ENCODE assay signal across 29 cellular contexts in genomic region chr1:149972547-149972946, GRCh38. TPM values are rescaled to one million over a fixed set of nuclear protein-coding genes. Genes with fewer than 3 reads are reported as not detected.
"Had no signal": no experiment of that assay in that cellular context is flagged by ENCODE, and none has a peak within 500 bp of the region (broad histone marks: within the 10 kb centered on the region; RNA-seq: fewer than 3 reads in every experiment).

No MANE protein-coding gene starts in this region.

- H3K9me3 Mint-ChIP-seq: activated B cell treated with CpG ODN at 0.5 μM for 24 hours; activated CD8-positive, alpha-beta T cell treated with anti-CD3 and anti-CD28 coated beads for 36 hours; activated naive CD4-positive, alpha-beta T cell treated with anti-CD3 and anti-CD28 coated beads for 36 hours; activated naive CD4-positive, alpha-beta T cell treated with anti-CD3 and anti-CD28 coated beads, Interleukin-2, amount 50 U/mL, for 24 hours; activated T-cell treated with anti-CD3 and anti-CD28 coated beads, Interleukin-2, amount 50 U/mL, for 4 hours; activated T-helper 2 cell treated with anti-CD3 and anti-CD28 coated beads, Interferon-gamma antibody, Interleukin-2, Interleukin-4, amounts not matched to agents 10 μg/mL and 5 μg/mL and 100 μg/mL, durations not matched to agents 14 hours and 24 hours and 36 hours; T-cell; T-helper 1 cell treated with Interleukin-12 subunit alpha and Interleukin-12 subunit beta and Interleukin-4 antibody, amounts not matched to agents 30 μg/mL and 1 μg/mL, for 36 hours; T-helper 2 cell treated with Interferon-gamma antibody and Interleukin-4, amounts not matched to agents 5 μg/mL and 100 μg/mL, for 36 hours had no signal

- H3K4me1 ChIP-seq: colonic mucosa, esophagus squamous epithelium had no signal

- H3K27me3 Mint-ChIP-seq: activated B cell treated with CpG ODN at 0.5 μM for 24 hours; activated CD8-positive, alpha-beta T cell treated with anti-CD3 and anti-CD28 coated beads for 36 hours; activated naive CD4-positive, alpha-beta T cell treated with anti-CD3 and anti-CD28 coated beads, Interleukin-2, amount 50 U/mL, for 24 hours; T-cell had no signal

- ATAC-seq: activated CD4-positive, CD25-positive, alpha-beta regulatory T cell treated with anti-CD3 and anti-CD28 coated beads, Interleukin-2, amount 50 U/mL, for 24 hours; activated CD8-positive, alpha-beta T cell treated with anti-CD3 and anti-CD28 coated beads for 36 hours; activated T-cell treated with anti-CD3 and anti-CD28 coated beads, Interleukin-2, amount 50 U/mL, for 4 hours; gastroesophageal sphincter; heart right ventricle; T-cell had no signal

- H3K4me1 Mint-ChIP-seq: T-cell had no signal

- H3K9me3 ChIP-seq: colonic mucosa, esophagus squamous epithelium, gastroesophageal sphincter, heart right ventricle had no signal

- H3K27ac Mint-ChIP-seq: activated B cell treated with CpG ODN at 0.5 μM for 24 hours; activated CD8-positive, alpha-beta T cell treated with anti-CD3 and anti-CD28 coated beads for 36 hours; activated naive CD4-positive, alpha-beta T cell treated with anti-CD3 and anti-CD28 coated beads for 36 hours; activated naive CD4-positive, alpha-beta T cell treated with anti-CD3 and anti-CD28 coated beads, Interleukin-2, amount 50 U/mL, for 24 hours; activated T-helper 2 cell treated with anti-CD3 and anti-CD28 coated beads, Interferon-gamma antibody, Interleukin-2, Interleukin-4, amounts not matched to agents 10 μg/mL and 5 μg/mL and 100 μg/mL, durations not matched to agents 14 hours and 24 hours and 36 hours; T-cell; T-helper 1 cell treated with Interleukin-12 subunit alpha and Interleukin-12 subunit beta and Interleukin-4 antibody, amounts not matched to agents 30 μg/mL and 1 μg/mL, for 36 hours; T-helper 2 cell treated with Interferon-gamma antibody and Interleukin-4, amounts not matched to agents 5 μg/mL and 100 μg/mL, for 36 hours had no signal

- H3K4me3 Mint-ChIP-seq: activated B cell treated with CpG ODN at 0.5 μM for 24 hours; activated CD8-positive, alpha-beta T cell treated with anti-CD3 and anti-CD28 coated beads for 36 hours; activated naive CD4-positive, alpha-beta T cell treated with anti-CD3 and anti-CD28 coated beads for 36 hours; activated naive CD4-positive, alpha-beta T cell treated with anti-CD3 and anti-CD28 coated beads, Interleukin-2, amount 50 U/mL, for 24 hours; activated T-cell treated with anti-CD3 and anti-CD28 coated beads, Interleukin-2, amount 50 U/mL, for 4 hours; T-cell; T-helper 1 cell treated with Interleukin-12 subunit alpha and Interleukin-12 subunit beta and Interleukin-4 antibody, amounts not matched to agents 30 μg/mL and 1 μg/mL, for 36 hours; T-helper 2 cell treated with Interferon-gamma antibody and Interleukin-4, amounts not matched to agents 5 μg/mL and 100 μg/mL, for 36 hours had no signal

- DNase-seq: activated B cell treated with CpG ODN at 0.5 μM for 24 hours; activated CD4-positive, alpha-beta T cell treated with anti-CD3 and anti-CD28 coated beads for 48 hours; activated CD4-positive, alpha-beta T cell treated with anti-CD3 and anti-CD28 coated beads, Interleukin-2, amount 50 U/mL, for 1 hour; activated CD4-positive, alpha-beta T cell treated with anti-CD3 and anti-CD28 coated beads, Interleukin-2, amount 50 U/mL, for 48 hours; activated CD8-positive, alpha-beta memory T cell treated with anti-CD3 and anti-CD28 coated beads for 24 hours; activated CD8-positive, alpha-beta T cell treated with anti-CD3 and anti-CD28 coated beads for 36 hours; activated effector memory CD4-positive, alpha-beta T cell treated with anti-CD3 and anti-CD28 coated beads, Interleukin-2, amount 50 U/mL, for 16 hours; activated naive CD4-positive, alpha-beta T cell treated with anti-CD3 and anti-CD28 coated beads for 36 hours; activated T-cell treated with anti-CD3 and anti-CD28 coated beads, Interleukin-2, amount 50 U/mL, for 4 hours; amniotic stem cell; anterior cingulate cortex; brain microvascular endothelial cell; caudate nucleus; cerebellar nuclear complex; colonic mucosa; effector CD8-positive, alpha-beta T cell; esophagus squamous epithelium; foreskin melanocyte; heart right ventricle; T-cell; T1000; WERI-Rb-1 had no signal

- H3K4me3 ChIP-seq: colonic mucosa, esophagus squamous epithelium, gastroesophageal sphincter, heart right ventricle had no signal

- H3K27ac ChIP-seq: brain microvascular endothelial cell, colonic mucosa, epithelial cell of prostate, esophagus squamous epithelium, gastroesophageal sphincter, heart right ventricle, WERI-Rb-1 had no signal

- H3K27me3 ChIP-seq: brain microvascular endothelial cell, colonic mucosa, esophagus squamous epithelium, gastroesophageal sphincter had no signal

RNA-seq across cellular contexts. Expression of gene MTMR11, which starts 35.9 kb away (rescaled TPM):
- total RNA-seq: activated B cell treated with CpG ODN at 0.5 μM for 24 hours had no signal
